In genomic region chr19:4414144-4414799, GRCh38 we compare ENCODE assay signal across 16 cellular contexts. TPM values are rescaled to one million over a fixed set of nuclear protein-coding genes. Genes with fewer than 3 reads are reported as not detected.
DNase-seq lines count a peak whose midpoint lies in the region; FAIRE-seq and TF ChIP-seq lines count a peak whose summit lies in the region.
"Had no signal": no experiment of that assay in that cellular context is flagged by ENCODE, and none has a peak within 500 bp of the region (broad histone marks: within the 10 kb centered on the region; RNA-seq: fewer than 3 reads in every experiment).

No MANE protein-coding gene starts in this region.

- H3K27ac ChIP-seq in 22Rv1 (0 out of 2 replicates have a peak overlapping the region, but pooled peaks have one; percentile 13), keratinocyte (ENCODE audit: control insufficient read depth, insufficient read depth, low read length) (no peak overlapping the region), Peyer's patch (no peak overlapping the region)
- H3K27ac ChIP-seq: prostate gland had no signal

- DNase-seq in HFFc6: no peak
- DNase-seq in keratinocyte (ENCODE audit: low read depth, low spot score): no peak
- no peak for DNase-seq in Peyer's patch
- DNase-seq in NCI-H69 (lab: John Stamatoyannopoulos, UW): no peak
- DNase-seq in SKM-1 (lab: John Stamatoyannopoulos, UW; ENCODE audit: unreplicated experiment): no peak
- no peak for DNase-seq in NCI-H1092 (lab: John Stamatoyannopoulos, UW)
- DNase-seq: esophagus squamous epithelium; NCI-H1436; NCI-H510A; stimulated activated CD8-positive, alpha-beta memory T cell treated with anti-CD3 and anti-CD28 coated beads, Interleukin-4, amount 100 ng/mL, for 48 hours; upper lobe of left lung had no signal

- H3K27me3 ChIP-seq in keratinocyte (ENCODE audit: control insufficient read depth, extremely low read depth, insufficient read depth, low read length) (no peaks in the 10 kb centered on the region), Peyer's patch (no peaks in the 10 kb centered on the region)
- H3K27me3 ChIP-seq: esophagus squamous epithelium, upper lobe of left lung had no signal

- no peaks in the 10 kb centered on the region for H3K9me1 ChIP-seq in keratinocyte (ENCODE audit: control insufficient read depth, extremely low read depth, insufficient read depth, low read length)

- FAIRE-seq in keratinocyte (lab: Jason Lieb, UNC): peak; percentile 17
- FAIRE-seq: islet of Langerhans had no signal

- TF ChIP-seq POLR2A in Peyer's patch (IDR thresholded peaks at IDR 0.05): no peak

- H3K9me3 ChIP-seq in keratinocyte (ENCODE audit: control insufficient read depth, low read depth, low read length) (no peaks in the 10 kb centered on the region), Peyer's patch (no peaks in the 10 kb centered on the region)
- H3K9me3 ChIP-seq: esophagus squamous epithelium, prostate gland, upper lobe of left lung had no signal

- no peak overlapping the region for H3K4me2 ChIP-seq in keratinocyte (ENCODE audit: control insufficient read depth, extremely low read depth, insufficient read depth, low read depth, low read length)

- dilution Hi-C loops in keratinocyte (cut with MboI; ENCODE audit: extremely low pct_ligation_motif_present, low sequenced_read_pairs): no loop called here

- no peaks in the 10 kb centered on the region for H4K20me1 ChIP-seq in keratinocyte (ENCODE audit: control insufficient read depth, extremely low read depth, insufficient read depth, low read length)

- no peaks in the 10 kb centered on the region for H3K27me3 Mint-ChIP-seq in HFFc6 (ENCODE audit: insufficient read depth)
- no peaks in the 10 kb centered on the region for H3K27me3 Mint-ChIP-seq in brain
- H3K27me3 Mint-ChIP-seq: activated T-helper 17 cell treated with anti-CD3 and anti-CD28 coated beads, Interleukin-2, amount 50 U/mL, for 72 hours had no signal

- H3K9me3 Mint-ChIP-seq in HFFc6 (no peaks in the 10 kb centered on the region), brain (no peaks in the 10 kb centered on the region)
- H3K9me3 Mint-ChIP-seq: activated T-helper 17 cell treated with anti-CD3 and anti-CD28 coated beads, Interleukin-2, amount 50 U/mL, for 72 hours had no signal

- H3K4me1 Mint-ChIP-seq in HFFc6 (ENCODE audit: low read depth): peaks cover 26% of the 10 kb centered on the region
- H3K4me1 Mint-ChIP-seq in brain: peaks cover 36% of the 10 kb centered on the region
- H3K4me1 Mint-ChIP-seq: activated T-helper 17 cell treated with anti-CD3 and anti-CD28 coated beads, Interleukin-2, amount 50 U/mL, for 72 hours had no signal

- H3K79me2 ChIP-seq in keratinocyte (ENCODE audit: control insufficient read depth, insufficient read depth, low read length): peaks cover 26% of the 10 kb centered on the region

- H3K9ac ChIP-seq in keratinocyte (ENCODE audit: control insufficient read depth, extremely low read depth, insufficient read depth, low read length): no peak overlapping the region

- H3K27ac Mint-ChIP-seq in HFFc6 (peak overlapping the region; percentile 54), brain (peak overlapping the region; percentile 86 to 97 (median 95))
- H3K27ac Mint-ChIP-seq: activated T-helper 17 cell treated with anti-CD3 and anti-CD28 coated beads, Interleukin-2, amount 50 U/mL, for 72 hours had no signal

- H3K36me3 Mint-ChIP-seq in HFFc6 (ENCODE audit: low read depth): peaks cover 18% of the 10 kb centered on the region
- H3K36me3 Mint-ChIP-seq in brain: no peaks in the 10 kb centered on the region

- TF ChIP-seq CTCF in 22Rv1 (IDR thresholded peaks at IDR 0.05) (no peak), HFFc6 (IDR thresholded peaks at IDR 0.05) (no peak), brain (conservative IDR thresholded peaks at IDR 0.05) (no peak), keratinocyte (optimal IDR thresholded peaks at IDR 0.05 in 1 of 3, IDR thresholded peaks at IDR 0.05 in 1 of 3, conservative IDR thresholded peaks at IDR 0.05 in 1 of 3; ENCODE audit: extremely low read depth in 1 of 3, insufficient read depth in 2 of 3, low read length in 3 of 3) (no peak), Peyer's patch (IDR thresholded peaks at IDR 0.05) (no peak)

- no peak overlapping the region for H2AFZ ChIP-seq in keratinocyte (ENCODE audit: control insufficient read depth, low read length)

- H3K4me3 Mint-ChIP-seq in HFFc6 (no peak overlapping the region), brain (peak overlapping the region; percentile 62 to 79 (median 73))
- H3K4me3 Mint-ChIP-seq: activated T-helper 17 cell treated with anti-CD3 and anti-CD28 coated beads, Interleukin-2, amount 50 U/mL, for 72 hours had no signal

- H3K4me3 ChIP-seq in keratinocyte (ENCODE audit: control insufficient read depth in 2 of 3, extremely low read depth in 1 of 3, insufficient read depth in 2 of 3, low read depth in 1 of 3, low read length in 3 of 3): no peak overlapping the region
- no peak overlapping the region for H3K4me3 ChIP-seq in Peyer's patch
- H3K4me3 ChIP-seq: esophagus squamous epithelium, prostate gland, upper lobe of left lung had no signal

- peaks cover 5 to 10% of the 10 kb centered on the region in 2 experiments for H3K36me3 ChIP-seq in keratinocyte (ENCODE audit: control insufficient read depth in 2 of 2, extremely low read depth in 1 of 2, insufficient read depth in 2 of 2, low read length in 2 of 2)
- peaks cover 0 to 4% (median 0%) of the 10 kb centered on the region in 3 donors for H3K36me3 ChIP-seq in Peyer's patch
- H3K36me3 ChIP-seq: prostate gland had no signal

- H3K4me1 ChIP-seq in keratinocyte (ENCODE audit: control insufficient read depth, extremely low read depth, insufficient read depth, low read length) (no peaks in the 10 kb centered on the region), Peyer's patch (no peaks in the 10 kb centered on the region)
- H3K4me1 ChIP-seq: upper lobe of left lung had no signal

RNA-seq across cellular contexts. Expression of gene CHAF1A, which starts 11.8 kb away (rescaled TPM):
- total RNA-seq in HFFc6 (2021; fragmentation: NEBNext Ultra II Directional; extraction: Animal tissue kit (Norgen Biotek cat#: 25700)): 10 to 100 TPM; 18.3 to 26.3 (median 24.4) TPM
- 36.3 TPM for polyA plus RNA-seq in brain (ENCODE audit: insufficient read depth, low read depth, low replicate concordance)
- polyA plus RNA-seq in keratinocyte: 5.2 to 12.5 TPM (median 10.6 TPM) in 3 replicates
- 4.8 TPM for polyA plus RNA-seq in keratinocyte (2011; ENCODE audit: low read depth)
- polyA plus RNA-seq in keratinocyte (2011; cell fraction: cytosol; rRNA removed): 7.5 and 8.0 TPM in 2 replicates
- 11.8 and 12.3 TPM in 2 replicates for polyA plus RNA-seq in keratinocyte (2011; cell fraction: nucleus; rRNA removed)
- polyA plus RNA-seq in keratinocyte (2012; ENCODE audit: low replicate concordance): 3.7 and 16.7 TPM in 2 replicates
- polyA minus RNA-seq in keratinocyte: 5.1 to 11.2 TPM (median 8.9 TPM) in 3 replicates
- 13.8 TPM for polyA minus RNA-seq in keratinocyte (2011; cell fraction: cytosol; rRNA and poly(A)+ RNA removed)
- 7.7 and 10.0 TPM in 2 replicates for polyA minus RNA-seq in keratinocyte (2011; cell fraction: nucleus; rRNA and poly(A)+ RNA removed)
- total RNA-seq in Peyer's patch: 10 to 100 TPM in 3 of 4 donors, 1 to 10 TPM in 1; 7.5 to 66.8 (median 14.4) TPM

RNA-seq across cellular contexts. Expression of gene SH3GL1, which starts 13.9 kb away (rescaled TPM):
- total RNA-seq in HFFc6 (2021; fragmentation: NEBNext Ultra II Directional; extraction: Animal tissue kit (Norgen Biotek cat#: 25700)): 100 to 1,000 TPM; 102 to 126 (median 110) TPM
- polyA plus RNA-seq in brain (ENCODE audit: insufficient read depth, low read depth, low replicate concordance): 129 TPM
- polyA plus RNA-seq in keratinocyte: 47.4 to 61.0 TPM (median 52.7 TPM) in 3 replicates
- 51.2 TPM for polyA plus RNA-seq in keratinocyte (2011; ENCODE audit: low read depth)
- 43.2 and 91.3 TPM in 2 replicates for polyA plus RNA-seq in keratinocyte (2011; cell fraction: cytosol; rRNA removed)
- polyA plus RNA-seq in keratinocyte (2011; cell fraction: nucleus; rRNA removed): 46.9 and 63.8 TPM in 2 replicates
- 82.6 and 89.6 TPM in 2 replicates for polyA plus RNA-seq in keratinocyte (2012; ENCODE audit: low replicate concordance)
- 27.5 to 75.2 TPM (median 36.8 TPM) in 3 replicates for polyA minus RNA-seq in keratinocyte
- 106 TPM for polyA minus RNA-seq in keratinocyte (2011; cell fraction: cytosol; rRNA and poly(A)+ RNA removed)
- polyA minus RNA-seq in keratinocyte (2011; cell fraction: nucleus; rRNA and poly(A)+ RNA removed): 26.8 and 27.0 TPM in 2 replicates
- total RNA-seq in Peyer's patch: 100 to 1,000 TPM in 1 of 4 donors, 10 to 100 TPM in 3; 69.3 to 102 (median 73.9) TPM

RNA-seq across cellular contexts. Expression of gene UBXN6, which starts 43.3 kb away (rescaled TPM):
- 100 to 1,000 TPM; 124 to 142 (median 131) TPM for total RNA-seq in HFFc6 (2021; fragmentation: NEBNext Ultra II Directional; extraction: Animal tissue kit (Norgen Biotek cat#: 25700))
- polyA plus RNA-seq in brain (ENCODE audit: insufficient read depth, low read depth, low replicate concordance): 266 TPM
- 36.4 to 63.1 TPM (median 48.2 TPM) in 3 replicates for polyA plus RNA-seq in keratinocyte
- polyA plus RNA-seq in keratinocyte (2011; ENCODE audit: low read depth): 48.9 TPM
- polyA plus RNA-seq in keratinocyte (2011; cell fraction: cytosol; rRNA removed): 36.7 and 82.9 TPM in 2 replicates
- polyA plus RNA-seq in keratinocyte (2011; cell fraction: nucleus; rRNA removed): 38.6 and 44.6 TPM in 2 replicates
- polyA plus RNA-seq in keratinocyte (2012; ENCODE audit: low replicate concordance): 75.6 and 83.5 TPM in 2 replicates
- 30.9 to 48.0 TPM (median 47.7 TPM) in 3 replicates for polyA minus RNA-seq in keratinocyte
- 82.1 TPM for polyA minus RNA-seq in keratinocyte (2011; cell fraction: cytosol; rRNA and poly(A)+ RNA removed)
- 18.5 and 24.9 TPM in 2 replicates for polyA minus RNA-seq in keratinocyte (2011; cell fraction: nucleus; rRNA and poly(A)+ RNA removed)
- 100 to 1,000 TPM in 3 of 4 donors, 10 to 100 TPM in 1; 94.9 to 178 (median 163) TPM for total RNA-seq in Peyer's patch

RNA-seq across cellular contexts. Expression of gene HDGFL2, which starts 57.8 kb away (rescaled TPM):
- total RNA-seq in HFFc6 (2021; fragmentation: NEBNext Ultra II Directional; extraction: Animal tissue kit (Norgen Biotek cat#: 25700)): 10 to 100 TPM; 68.0 to 79.6 (median 74.2) TPM
- polyA plus RNA-seq in brain (ENCODE audit: insufficient read depth, low read depth, low replicate concordance): 150 TPM
- 19.5 to 22.0 TPM (median 21.6 TPM) in 3 replicates for polyA plus RNA-seq in keratinocyte
- 19.5 TPM for polyA plus RNA-seq in keratinocyte (2011; ENCODE audit: low read depth)
- polyA plus RNA-seq in keratinocyte (2011; cell fraction: cytosol; rRNA removed): 10.0 and 22.2 TPM in 2 replicates
- 21.4 and 30.6 TPM in 2 replicates for polyA plus RNA-seq in keratinocyte (2011; cell fraction: nucleus; rRNA removed)
- 6.9 and 42.1 TPM in 2 replicates for polyA plus RNA-seq in keratinocyte (2012; ENCODE audit: low replicate concordance)
- 10.4 to 18.6 TPM (median 10.5 TPM) in 3 replicates for polyA minus RNA-seq in keratinocyte
- 24.7 TPM for polyA minus RNA-seq in keratinocyte (2011; cell fraction: cytosol; rRNA and poly(A)+ RNA removed)
- polyA minus RNA-seq in keratinocyte (2011; cell fraction: nucleus; rRNA and poly(A)+ RNA removed): 8.8 and 11.4 TPM in 2 replicates
- 10 to 100 TPM; 20.5 to 73.4 (median 28.6) TPM for total RNA-seq in Peyer's patch
